In genomic region chr22:50151571-50152537, GRCh38 we compare ENCODE assay signal across 19 cellular contexts. TPM values are rescaled to one million over a fixed set of nuclear protein-coding genes. Genes with fewer than 3 reads are reported as not detected.
"Had no signal": no experiment of that assay in that cellular context is flagged by ENCODE, and none has a peak within 500 bp of the region (broad histone marks: within the 10 kb centered on the region; RNA-seq: fewer than 3 reads in every experiment).

No MANE protein-coding gene starts in this region.

- H3K27me3 ChIP-seq: hepatocyte, sigmoid colon, thyroid gland, uterus had no signal

- H3K36me3 Mint-ChIP-seq: activated naive CD8-positive, alpha-beta T cell; naive thymus-derived CD8-positive, alpha-beta T cell had no signal

- H3K4me3 Mint-ChIP-seq: activated naive CD8-positive, alpha-beta T cell; naive thymus-derived CD8-positive, alpha-beta T cell had no signal

- H3K9me3 ChIP-seq: left ventricle myocardium inferior, psoas muscle, sigmoid colon, spleen, thyroid gland, uterus had no signal

- H3K4me1 ChIP-seq: left ventricle myocardium inferior, psoas muscle, thyroid gland, uterus had no signal

- H3K4me2 ChIP-seq: hepatocyte had no signal

- H3K79me2 ChIP-seq: hepatocyte had no signal

- H3K4me3 ChIP-seq: hepatocyte, left ventricle myocardium inferior, psoas muscle, sigmoid colon, spleen, thyroid gland, uterus had no signal

- H2AFZ ChIP-seq: hepatocyte had no signal

- H3K36me3 ChIP-seq: left ventricle myocardium inferior, sigmoid colon, spleen, thyroid gland, uterus had no signal

- H3K9me3 Mint-ChIP-seq: naive thymus-derived CD8-positive, alpha-beta T cell had no signal

- ATAC-seq: activated CD4-positive, CD25-positive, alpha-beta regulatory T cell treated with anti-CD3 and anti-CD28 coated beads, Interleukin-2, amount 50 U/mL, for 24 hours; esophagus mucosa; naive thymus-derived CD8-positive, alpha-beta T cell; psoas muscle had no signal

- H3K27ac Mint-ChIP-seq: activated naive CD8-positive, alpha-beta T cell had no signal

- DNase-seq: activated CD4-positive, alpha-beta T cell treated with anti-CD3 and anti-CD28 coated beads, Interleukin-2, amount 50 U/mL, for 1 hour; activated CD8-positive, alpha-beta memory T cell treated with anti-CD3 and anti-CD28 coated beads for 24 hours; activated gamma-delta T cell treated with Interleukin-2 at 50 U/mL for 16 hours; amniotic stem cell; caudate nucleus; left ventricle myocardium inferior; mesenchymal stem cell; naive thymus-derived CD8-positive, alpha-beta T cell; psoas muscle; sigmoid colon; spleen; stimulated activated CD4-positive, alpha-beta T cell treated with anti-CD3 and anti-CD28 coated beads, Interleukin-1b, Interleukin-23, amount 100 ng/mL, for 48 hours; thyroid gland; uterus had no signal

- FAIRE-seq: colon had no signal

- H3K27ac ChIP-seq: hepatocyte, left ventricle myocardium inferior, psoas muscle, sigmoid colon, spleen, thyroid gland, uterus had no signal

RNA-seq across cellular contexts. Expression of gene PANX2, which starts 18.7 kb away (rescaled TPM):
- polyA plus RNA-seq: naive thymus-derived CD8-positive, alpha-beta T cell had no signal
